ENCODE assay signal across 8 cellular contexts in the genomic region with DNA sequence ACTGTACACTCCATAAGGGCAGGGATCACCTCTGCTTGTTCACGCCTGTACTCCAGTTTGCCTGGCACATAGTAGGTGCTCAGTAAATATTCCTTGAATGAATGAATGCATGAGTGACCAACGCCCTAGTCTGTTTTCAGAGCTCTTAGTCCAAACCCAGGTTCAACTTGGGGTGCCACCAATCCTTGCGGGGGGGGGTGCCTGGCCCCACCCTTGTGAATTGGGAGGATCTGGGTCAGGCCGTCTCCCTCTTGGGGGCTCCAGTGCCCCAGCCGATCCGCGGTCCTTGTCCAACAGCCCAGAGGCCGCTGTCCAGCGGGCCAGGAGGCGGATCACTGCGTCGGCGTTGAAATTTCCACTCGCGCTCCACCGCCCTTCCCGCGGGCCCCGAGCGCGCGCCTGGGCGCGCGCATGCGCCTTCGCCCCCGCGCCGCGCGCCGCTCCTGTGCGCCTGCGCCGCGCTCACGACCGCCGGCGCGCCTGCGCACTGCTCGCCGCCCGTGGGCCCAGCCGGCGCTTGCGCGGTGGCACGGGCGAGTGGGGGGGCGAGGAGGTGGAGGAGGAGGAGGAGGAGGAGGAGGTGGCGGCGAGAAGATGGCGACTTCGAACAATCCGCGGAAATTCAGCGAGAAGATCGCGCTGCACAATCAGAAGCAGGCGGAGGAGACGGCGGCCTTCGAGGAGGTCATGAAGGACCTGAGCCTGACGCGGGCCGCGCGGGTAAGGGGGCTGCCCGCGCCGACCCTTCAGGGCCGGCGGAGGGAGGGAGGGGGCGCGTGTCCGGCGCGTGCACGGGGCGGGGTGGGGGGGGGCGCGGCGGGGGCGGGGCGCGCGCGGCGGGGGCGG. TPM values are rescaled to one million over a fixed set of nuclear protein-coding genes. Genes with fewer than 3 reads are reported as not detected.
DNase-seq lines count a peak whose midpoint lies in the region; ATAC-seq and TF ChIP-seq lines count a peak whose summit lies in the region.

Gene CRTC1 (plus strand): TSS at position 572 of the 846 bp plus-strand sequence. CDS start 23 bp downstream, at position 595.

- H3K27ac ChIP-seq in ascending aorta (peak within 1 kb of the TSS; percentile 62 to 74), rectal smooth muscle tissue (ENCODE audit: low read depth, low read length) (peak within 1 kb of the TSS; percentile 86), uterus (peak within 1 kb of the TSS; percentile 76 to 80)

- no peaks in the 10 kb centered on the region for H3K9me3 Mint-ChIP-seq in T-helper 2 cell treated with Interferon-gamma antibody and Interleukin-4, amounts not matched to agents 5 μg/mL and 100 μg/mL, for 36 hours

- H3K36me3 ChIP-seq in ascending aorta (no peaks in the 10 kb centered on the region), rectal smooth muscle tissue (ENCODE audit: control insufficient read depth, insufficient read depth, low read length) (no peaks in the 10 kb centered on the region), uterus (no peaks in the 10 kb centered on the region)

- ATAC-seq in HG02798 (IDR thresholded peaks at IDR 0.05; ENCODE audit: poor library complexity, unreplicated experiment): peak; percentile 87

- H3K36me3 Mint-ChIP-seq in T-helper 2 cell treated with Interferon-gamma antibody and Interleukin-4, amounts not matched to agents 5 μg/mL and 100 μg/mL, for 36 hours (ENCODE audit: low read depth): no peaks in the 10 kb centered on the region

- H3K27me3 ChIP-seq in ascending aorta (no peaks in the 10 kb centered on the region), rectal smooth muscle tissue (ENCODE audit: control insufficient read depth, insufficient read depth, low read length) (no peaks in the 10 kb centered on the region), uterus (no peaks in the 10 kb centered on the region)

- H3K4me3 Mint-ChIP-seq in T-helper 2 cell treated with Interferon-gamma antibody and Interleukin-4, amounts not matched to agents 5 μg/mL and 100 μg/mL, for 36 hours: peak within 1 kb of the TSS; percentile 89

- peak within 1 kb of the TSS; percentile 46 for H3K9ac ChIP-seq in rectal smooth muscle tissue (ENCODE audit: low read length)

- peaks cover 5% of the 10 kb centered on the region for H3K4me1 Mint-ChIP-seq in T-helper 2 cell treated with Interferon-gamma antibody and Interleukin-4, amounts not matched to agents 5 μg/mL and 100 μg/mL, for 36 hours (ENCODE audit: low read depth)

- peak within 1 kb of the TSS; percentile 94 for H3K27ac Mint-ChIP-seq in T-helper 2 cell treated with Interferon-gamma antibody and Interleukin-4, amounts not matched to agents 5 μg/mL and 100 μg/mL, for 36 hours

- H3K4me1 ChIP-seq in ascending aorta: peaks cover 9 to 18% of the 10 kb centered on the region in 2 donors
- H3K4me1 ChIP-seq in rectal smooth muscle tissue (ENCODE audit: control insufficient read depth, insufficient read depth, low read length): peaks cover 12% of the 10 kb centered on the region
- peaks cover 0 to 6% of the 10 kb centered on the region in 2 donors for H3K4me1 ChIP-seq in uterus

- intact Hi-C loops in ascending aorta (cut with DNase I): loop anchor here (1.0 to 10.0 kb wide), 4 partner anchors 39 to 161 kb away; no protein-coding TSS in a partner anchor
- intact Hi-C loops in uterus (cut with DNase I; ENCODE audit: low total_unique reads): no loop called here

- DNase-seq in GM10266 (ENCODE audit: extremely low spot score): peak; percentile 99
- peak; percentile 79 for DNase-seq in NCI-H146 treated with DMSO at 0.1 percent for 48 hours (lab: John Stamatoyannopoulos, UW; ENCODE audit: unreplicated experiment)
- DNase-seq in T-helper 2 cell treated with Interferon-gamma antibody and Interleukin-4, amounts not matched to agents 5 μg/mL and 100 μg/mL, for 36 hours (ENCODE audit: low spot score): peak; percentile 89
- DNase-seq in ascending aorta (ENCODE audit: low spot score in 2 of 2): peak in 1 of 2 donors; percentile 92
- DNase-seq in hepatic stellate cell (ENCODE audit: low spot score): peak; percentile 100
- DNase-seq in uterus: peak; percentile 89 to 93

- TF ChIP-seq CTCF in GM10266 (IDR thresholded peaks at IDR 0.05; ENCODE audit: control insufficient read depth, insufficient read depth, low read depth, missing control alignments): no peak
- peak in 1 of 3 experiments; percentile 2 for TF ChIP-seq CTCF in ascending aorta (IDR thresholded peaks at IDR 0.05)
- TF ChIP-seq CTCF in uterus (IDR thresholded peaks at IDR 0.05): peak in 1 of 4 experiments; percentile 26

- H3K4me3 ChIP-seq in ascending aorta (peak within 1 kb of the TSS; percentile 68 to 73), rectal smooth muscle tissue (ENCODE audit: low read length) (peak within 1 kb of the TSS; percentile 83), uterus (peak within 1 kb of the TSS; percentile 40 to 68)

- peaks cover 2% of the 10 kb centered on the region for H3K27me3 Mint-ChIP-seq in T-helper 2 cell treated with Interferon-gamma antibody and Interleukin-4, amounts not matched to agents 5 μg/mL and 100 μg/mL, for 36 hours (ENCODE audit: low read depth)

- H3K9me3 ChIP-seq in ascending aorta: no peaks in the 10 kb centered on the region
- H3K9me3 ChIP-seq in uterus: no peaks in the 10 kb centered on the region

- TF ChIP-seq POLR2A in uterus (IDR thresholded peaks at IDR 0.05): peak; percentile 57 to 85

RNA-seq across cellular contexts. Expression of gene CRTC1, which starts in this region (rescaled TPM):
- 10.0 TPM for total RNA-seq in ascending aorta
- total RNA-seq in uterus: 10 to 100 TPM in 1 of 4 donors, 1 to 10 TPM in 3; 2.4 to 17.5 (median 6.7) TPM
